Comparison of ENCODE assay signal across 13 cellular contexts in genomic region chr11:66420671-66421476, GRCh38. TPM values are rescaled to one million over a fixed set of nuclear protein-coding genes. Genes with fewer than 3 reads are reported as not detected.
DNase-seq lines count a peak whose midpoint lies in the region; ATAC-seq, FAIRE-seq and TF ChIP-seq lines count a peak whose summit lies in the region.
"Had no signal": no experiment of that assay in that cellular context is flagged by ENCODE, and none has a peak within 500 bp of the region (broad histone marks: within the 10 kb centered on the region; RNA-seq: fewer than 3 reads in every experiment).

Gene NPAS4 (plus strand): TSS chr11:66421035. CDS start chr11:66421180, 145 bp downstream.

- CTCF ChIA-PET in HepG2 (lab: Yijun Ruan, JAX; ENCODE audit: low intra/inter-chr PET ratio, low total read pairs) = interaction anchor here (0.7 to 1.5 kb wide), 2 partner anchors 9 to 12 kb away, joined by 3 to 6 read pairs; no protein-coding TSS in a partner anchor

- DNase-seq in HepG2 (ENCODE audit: low spot score) (no peak), right lobe of liver (no peak), NCI-H774 (lab: John Stamatoyannopoulos, UW) (peak; percentile 70), iPS DF 6.9 (ENCODE audit: low read depth, low spot score) (no peak), 8988T (no peak), heart left ventricle (no peak)

- no peak within 1 kb of the TSS for H3K4me3 ChIP-seq in HepG2 (replicated peaks in 1 of 3; ENCODE audit: insufficient read depth in 1 of 3, low read depth in 2 of 3, low read length in 3 of 3)
- H3K4me3 ChIP-seq in right lobe of liver = no peak within 1 kb of the TSS
- peak within 1 kb of the TSS; percentile 31; the same call in 1 of the 2 replicates for H3K4me3 ChIP-seq in iPS DF 6.9 (ENCODE audit: low read length)
- no peak within 1 kb of the TSS for H3K4me3 ChIP-seq in heart left ventricle
- H3K4me3 ChIP-seq: BLaER1, K562, lung, right atrium auricular region had no signal

- H2AFZ ChIP-seq in HepG2 (ENCODE audit: low read length) = no peak within 1 kb of the TSS

- POLR2A ChIA-PET in HepG2 (lab: Yijun Ruan, JAX) = interaction anchor here (0.9 to 1.4 kb wide), 7 partner anchors 18 to 132 kb away, joined by 3 to 11 read pairs (median 5); partner anchors contain the start of genes DPP3, MRPL11, PELI3 and YIF1A

- H3K36me3 ChIP-seq in HepG2 (replicated peaks in 1 of 2; ENCODE audit: control insufficient read depth in 1 of 2, insufficient read depth in 2 of 2, low read length in 2 of 2) = no peaks in the 10 kb centered on the region
- H3K36me3 ChIP-seq in right lobe of liver = no peaks in the 10 kb centered on the region
- no peaks in the 10 kb centered on the region for H3K36me3 ChIP-seq in iPS DF 6.9 (ENCODE audit: control insufficient read depth, insufficient read depth, low read length)
- no peaks in the 10 kb centered on the region for H3K36me3 ChIP-seq in heart left ventricle
- H3K36me3 ChIP-seq: BLaER1 had no signal

- H3K9me3 ChIP-seq in HepG2 (ENCODE audit: low read length) (no peaks in the 10 kb centered on the region), right lobe of liver (no peaks in the 10 kb centered on the region), iPS DF 6.9 (ENCODE audit: control insufficient read depth, insufficient read depth, low read length) (no peaks in the 10 kb centered on the region), heart left ventricle (no peaks in the 10 kb centered on the region)
- H3K9me3 ChIP-seq: right atrium auricular region had no signal

- H3K4me1 ChIP-seq in HepG2 (ENCODE audit: insufficient read depth, low read length) (no peaks in the 10 kb centered on the region), right lobe of liver (no peaks in the 10 kb centered on the region), iPS DF 6.9 (ENCODE audit: control insufficient read depth, insufficient read depth, low read length) (peaks cover 12% of the 10 kb centered on the region), heart left ventricle (peaks cover 0 to 53% (median 25%) of the 10 kb centered on the region in 12 donors)

- no peak within 1 kb of the TSS for H3K9ac ChIP-seq in HepG2 (ENCODE audit: insufficient read depth, low read depth, low read length)
- H3K9ac ChIP-seq: BLaER1 had no signal

- TF ChIP-seq POLR2A in HepG2 (IDR thresholded peaks at IDR 0.05; ENCODE audit: insufficient read depth in 1 of 2, low read depth in 2 of 2, low read length in 2 of 2) (no peak), right lobe of liver (IDR thresholded peaks at IDR 0.05) (no peak), heart left ventricle (IDR thresholded peaks at IDR 0.05) (no peak)

- peaks cover 0 to 8% of the 10 kb centered on the region in 2 experiments; a peak in 1 of 5 replicates for H3K27me3 ChIP-seq in HepG2 (ENCODE audit: control insufficient read depth in 1 of 2, insufficient read depth in 2 of 2, low read length in 2 of 2)
- no peaks in the 10 kb centered on the region for H3K27me3 ChIP-seq in right lobe of liver
- peaks cover 20% of the 10 kb centered on the region for H3K27me3 ChIP-seq in iPS DF 6.9 (ENCODE audit: control insufficient read depth, insufficient read depth, low read length)
- H3K27me3 ChIP-seq in heart left ventricle = peaks cover 0 to 25% (median 3%) of the 10 kb centered on the region in 9 donors
- H3K27me3 ChIP-seq: right atrium auricular region had no signal

- BruUV-seq in HepG2 (replicated peaks; lab: Mats Ljungman, UMichigan) = no TSS peak

- H3K27ac ChIP-seq in HepG2 (ENCODE audit: extremely low read length, insufficient read depth, low read length) (no peak within 1 kb of the TSS), right lobe of liver (no peak within 1 kb of the TSS), iPS DF 6.9 (ENCODE audit: low read length) (no peak within 1 kb of the TSS), heart left ventricle (no peak within 1 kb of the TSS)
- H3K27ac ChIP-seq: BLaER1, right atrium auricular region had no signal

- intact Hi-C loops in HepG2 (cut with micrococcal nuclease; ENCODE audit: unreplicated experiment) (no loop called here), right lobe of liver (cut with DNase I) (no loop called here), heart left ventricle (cut with DNase I) (no loop called here)

- ATAC-seq in HepG2 (no peak), right lobe of liver (no peak), GM18517 (IDR thresholded peaks at IDR 0.05; ENCODE audit: unreplicated experiment) (no peak), GM19467 (IDR thresholded peaks at IDR 0.05; ENCODE audit: unreplicated experiment) (no peak), heart left ventricle (no peak)

- in situ Hi-C loops in HepG2 (cut with HindIII; ENCODE audit: extremely low pct_ligation_motif_present, low pct_unique_long_range_greater_than_20kb) = loop anchor here (25.0 kb wide), 1 partner anchor 416 kb away; the partner anchor contains the start of gene RCE1

- no peaks in the 10 kb centered on the region for H3K79me2 ChIP-seq in HepG2 (ENCODE audit: insufficient read depth, low read length)

- no peak within 1 kb of the TSS for H3K4me2 ChIP-seq in HepG2 (ENCODE audit: low read depth, low read length)
- H3K4me2 ChIP-seq: BLaER1 had no signal

- FAIRE-seq in HepG2 (lab: Jason Lieb, UNC) = no peak

- no peak for TF ChIP-seq EP300 in HepG2 (IDR thresholded peaks at IDR 0.05; ENCODE audit: low read depth in 2 of 2, low read length in 2 of 2)
- TF ChIP-seq EP300 in HepG2 (CRISPR knock-in tag; IDR thresholded peaks at IDR 0.05; ENCODE audit: borderline replicate concordance) = no peak

- 76% methylated on average over 62 of the region's 71 CpGs for WGBS in HepG2 (ENCODE audit: low lambda C conversion rate)
- WGBS in right lobe of liver (ENCODE audit: insufficient coverage, low coverage, low lambda C conversion rate, missing lambda C conversion rate) = 3% methylated on average over 15 of the region's 71 CpGs
- no CpG with 5 or more reads among the region's 71 CpGs for WGBS in iPS DF 6.9 (ENCODE audit: insufficient coverage, insufficient read length)
- WGBS in heart left ventricle, 4 donors = 7 to 9% (median 8%) methylated on average over 26 to 71 of the region's 71 CpGs

- H4K20me1 ChIP-seq in HepG2 (ENCODE audit: insufficient read depth, low read length) = peaks cover 17% of the 10 kb centered on the region; the same call in 1 of the 2 replicates

- TF ChIP-seq CTCF in HepG2 (CRISPR knock-in tag; IDR thresholded peaks at IDR 0.05) = no peak
- TF ChIP-seq CTCF in right lobe of liver (IDR thresholded peaks at IDR 0.05) = no peak
- no peak for TF ChIP-seq CTCF in heart left ventricle (IDR thresholded peaks at IDR 0.05)

- no peak for TF ChIP-seq RAD21 in HepG2 (CRISPR knock-in tag; IDR thresholded peaks at IDR 0.05)

TF ChIP-seq in HepG2, 621 proteins besides CTCF, POLR2A, EP300 and RAD21:
- TF ChIP-seq TAF15 (IDR thresholded peaks at IDR 0.05; ENCODE audit: low read depth, low read length, poor library complexity, severe bottlenecking) (peak; percentile 18), NFYC (CRISPR knock-in tag; IDR thresholded peaks at IDR 0.05) (no peak), JUN (CRISPR knock-in tag; IDR thresholded peaks at IDR 0.05) (no peak), ARNTL (CRISPR knock-in tag; IDR thresholded peaks at IDR 0.05) (no peak), KLF11 (CRISPR knock-in tag; IDR thresholded peaks at IDR 0.05) (no peak)

RNA-seq across cellular contexts. Expression of gene NPAS4, which starts in this region (rescaled TPM):
- total RNA-seq in HepG2 (2016; rRNA removed; fragmentation: Illumina TruSeq; extraction: Trizol) = not detected in 2 replicates
- total RNA-seq in HepG2 (2016; cell fraction: cytosol; rRNA removed; fragmentation: Illumina TruSeq; extraction: Trizol; ENCODE audit: low read depth) = not detected in 2 replicates
- total RNA-seq in HepG2 (2016; cell fraction: insoluble cytoplasmic fraction; rRNA removed; fragmentation: Illumina TruSeq; extraction: Trizol) = not detected in 2 replicates
- total RNA-seq in HepG2 (2016; cell fraction: membrane; rRNA removed; fragmentation: Illumina TruSeq; extraction: Trizol) = not detected in 2 replicates
- not detected in 2 replicates for total RNA-seq in HepG2 (2016; cell fraction: nucleus; rRNA removed; fragmentation: Illumina TruSeq; extraction: Trizol)
- polyA plus RNA-seq in HepG2 (2011; rRNA removed) = not detected in 2 replicates
- polyA plus RNA-seq in HepG2 (2011; cell fraction: cytosol; rRNA removed) = not detected in 2 replicates
- not detected in 2 replicates for polyA plus RNA-seq in HepG2 (2011; cell fraction: nucleus; rRNA removed)
- polyA plus RNA-seq in HepG2 (2012) = not detected in 2 replicates
- not detected in 2 replicates for polyA plus RNA-seq in HepG2 (2016; cell fraction: cytosol; fragmentation: Illumina TruSeq; extraction: Trizol; ENCODE audit: low read depth)
- not detected in 2 replicates for polyA plus RNA-seq in HepG2 (2016; cell fraction: insoluble cytoplasmic fraction; fragmentation: Illumina TruSeq; extraction: Trizol; ENCODE audit: low read depth)
- polyA plus RNA-seq in HepG2 (2016; cell fraction: membrane; fragmentation: Illumina TruSeq; extraction: Trizol; ENCODE audit: low read depth) = not detected in 2 replicates
- polyA plus RNA-seq in HepG2 (2016; cell fraction: nucleus; fragmentation: Illumina TruSeq; extraction: Trizol; ENCODE audit: insufficient read depth, low read depth) = not detected in 2 replicates
- polyA minus RNA-seq in HepG2 (2011; rRNA and poly(A)+ RNA removed; ENCODE audit: low replicate concordance) = 0.51 TPM in 1 of 2 replicates, not detected in the other
- polyA minus RNA-seq in HepG2 (2011; cell fraction: cytosol; rRNA and poly(A)+ RNA removed) = not detected in 2 replicates
- polyA minus RNA-seq in HepG2 (2011; cell fraction: nucleus; rRNA and poly(A)+ RNA removed) = not detected in 2 replicates
- total RNA-seq in right lobe of liver = not detected
- under 1 TPM in 1 of 9 donors, not detected in 8; 0.75 TPM for total RNA-seq in heart left ventricle
- polyA plus RNA-seq in heart left ventricle = under 1 TPM in 1 of 2 donors, not detected in 1; 0.04 TPM
- total RNA-seq: activated T-cell treated with anti-CD3 and anti-CD28 coated beads, Interleukin-2, amount 50 U/mL, for 4 hours; K562 had no signal
- polyA plus RNA-seq: K562 had no signal
